Comparison of ENCODE assay signal across 14 cellular contexts in the genomic region with DNA sequence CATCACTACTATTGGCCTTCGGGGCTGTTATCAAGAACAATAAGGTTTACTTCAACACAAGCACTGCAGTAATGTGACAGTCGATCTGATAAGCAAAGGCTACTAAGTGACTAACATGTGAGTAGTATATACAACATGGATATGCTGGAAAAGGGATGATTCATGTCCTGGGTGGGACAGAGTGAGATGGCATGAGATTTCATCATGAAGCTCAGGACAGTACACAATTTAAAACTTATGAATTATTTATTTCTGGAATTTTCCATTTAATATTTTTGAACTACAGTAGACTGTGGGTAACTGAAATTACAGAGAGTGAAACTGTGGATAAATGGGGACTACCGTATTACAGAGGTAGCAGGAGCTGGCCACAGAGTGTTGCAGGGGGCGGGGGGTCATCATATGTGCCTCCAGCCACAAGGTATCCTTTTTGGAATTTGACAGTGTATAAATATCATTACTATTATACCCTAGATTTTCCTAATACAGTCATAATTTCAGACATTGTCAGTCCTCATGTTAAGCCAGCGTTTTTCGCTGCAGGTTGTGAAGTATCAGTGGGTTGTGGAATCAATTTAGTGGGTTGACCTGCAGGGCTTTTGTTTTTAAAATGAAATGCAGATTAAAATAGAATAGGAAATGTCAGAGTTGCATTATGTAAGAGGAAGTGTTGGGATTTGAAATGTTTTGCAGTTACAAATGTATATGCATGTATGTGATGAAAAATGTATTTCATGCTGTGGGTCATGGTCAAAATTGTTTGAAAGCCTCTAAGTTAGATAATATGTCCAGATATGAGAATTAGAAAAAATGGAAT.
DNase-seq lines count a peak whose midpoint lies in the region; ATAC-seq lines count a peak whose summit lies in the region.
"Had no signal": no experiment of that assay in that cellular context is flagged by ENCODE, and none has a peak within 500 bp of the region (broad histone marks: within the 10 kb centered on the region; RNA-seq: fewer than 3 reads in every experiment).

No MANE protein-coding gene starts in this region.

- DNase-seq in activated T-cell treated with anti-CD3 and anti-CD28 coated beads, Interleukin-2, amount 50 U/mL, for 72 hours, result no peak
- DNase-seq in activated T-cell treated with anti-CD3 and anti-CD28 coated beads, Interleukin-2, amount 50 U/mL, for 48 hours, result no peak
- DNase-seq in SK-N-MC (ENCODE audit: low read depth, low spot score) (no peak), fibroblast of peridontal ligament (ENCODE audit: extremely low read depth) (peak; percentile 81), substantia nigra (lab: John Stamatoyannopoulos, UW) (no peak), left ventricle myocardium superior (no peak), DMS79 (lab: John Stamatoyannopoulos, UW) (no peak)
- DNase-seq in activated naive CD8-positive, alpha-beta T cell treated with anti-CD3 and anti-CD28 coated beads for 36 hours, result no peak
- DNase-seq: activated CD4-positive, alpha-beta T cell treated with anti-CD3 and anti-CD28 coated beads for 48 hours; NCI-H187 had no signal

- H3K36me3 ChIP-seq in SK-N-MC (ENCODE audit: insufficient read depth, low read length), result no peaks in the 10 kb centered on the region

- no peaks in the 10 kb centered on the region for H3K4me1 Mint-ChIP-seq in activated T-cell treated with anti-CD3 and anti-CD28 coated beads, Interleukin-2, amount 50 U/mL, for 72 hours (ENCODE audit: low read depth)
- H3K4me1 Mint-ChIP-seq in activated naive CD8-positive, alpha-beta T cell treated with anti-CD3 and anti-CD28 coated beads for 36 hours, result peaks cover 3% of the 10 kb centered on the region
- H3K4me1 Mint-ChIP-seq: B cell had no signal

- H3K27ac ChIP-seq in SK-N-MC (peak overlapping the region; percentile 89), substantia nigra (ENCODE audit: low read depth, low read length, poor library complexity, severe bottlenecking) (no peak overlapping the region)

- peaks cover 0 to 2% of the 10 kb centered on the region in 2 donors for H3K9me3 Mint-ChIP-seq in activated T-cell treated with anti-CD3 and anti-CD28 coated beads, Interleukin-2, amount 50 U/mL, for 72 hours
- H3K9me3 Mint-ChIP-seq in activated naive CD8-positive, alpha-beta T cell treated with anti-CD3 and anti-CD28 coated beads for 36 hours, result peaks cover 6% of the 10 kb centered on the region

- intact Hi-C loops in left ventricle myocardium superior (cut with micrococcal nuclease), result no loop called here

- ATAC-seq in activated T-cell treated with anti-CD3 and anti-CD28 coated beads, Interleukin-2, amount 50 U/mL, for 72 hours (replicated peaks in 1 of 2), result peak; percentile 30 to 52
- no peak for ATAC-seq in left ventricle myocardium superior
- ATAC-seq: GM12878 had no signal

- no peaks in the 10 kb centered on the region for H3K9me3 ChIP-seq in SK-N-MC (ENCODE audit: low read depth, low read length)

- H3K9ac ChIP-seq in SK-N-MC (ENCODE audit: insufficient read length), result peak overlapping the region; percentile 19

- no peaks in the 10 kb centered on the region for H3K36me3 Mint-ChIP-seq in activated T-cell treated with anti-CD3 and anti-CD28 coated beads, Interleukin-2, amount 50 U/mL, for 72 hours (ENCODE audit: insufficient read depth in 2 of 2)
- H3K36me3 Mint-ChIP-seq in activated naive CD8-positive, alpha-beta T cell treated with anti-CD3 and anti-CD28 coated beads for 36 hours, result no peaks in the 10 kb centered on the region
- H3K36me3 Mint-ChIP-seq: activated naive CD4-positive, alpha-beta T cell treated with anti-CD3 and anti-CD28 coated beads, Interleukin-2, amount 50 U/mL, for 72 hours had no signal

- no peaks in the 10 kb centered on the region for H3K27me3 Mint-ChIP-seq in activated T-cell treated with anti-CD3 and anti-CD28 coated beads, Interleukin-2, amount 50 U/mL, for 72 hours (ENCODE audit: low read depth)
- H3K27me3 Mint-ChIP-seq in activated naive CD8-positive, alpha-beta T cell treated with anti-CD3 and anti-CD28 coated beads for 36 hours, result no peaks in the 10 kb centered on the region
- H3K27me3 Mint-ChIP-seq: B cell had no signal

- no peak overlapping the region for H3K4me3 ChIP-seq in SK-N-MC
- H3K4me3 ChIP-seq: GM12878, lung had no signal

- H3K27ac Mint-ChIP-seq in activated T-cell treated with anti-CD3 and anti-CD28 coated beads, Interleukin-2, amount 50 U/mL, for 72 hours, result no peak overlapping the region
- no peak overlapping the region for H3K27ac Mint-ChIP-seq in activated naive CD8-positive, alpha-beta T cell treated with anti-CD3 and anti-CD28 coated beads for 36 hours
- H3K27ac Mint-ChIP-seq: activated naive CD4-positive, alpha-beta T cell treated with anti-CD3 and anti-CD28 coated beads, Interleukin-2, amount 50 U/mL, for 72 hours; B cell had no signal

- H3K4me3 Mint-ChIP-seq in activated T-cell treated with anti-CD3 and anti-CD28 coated beads, Interleukin-2, amount 50 U/mL, for 72 hours, result no peak overlapping the region
- no peak overlapping the region for H3K4me3 Mint-ChIP-seq in activated naive CD8-positive, alpha-beta T cell treated with anti-CD3 and anti-CD28 coated beads for 36 hours
- H3K4me3 Mint-ChIP-seq: B cell had no signal
